8 cellular contexts compared by ENCODE assay signal in the genomic region with DNA sequence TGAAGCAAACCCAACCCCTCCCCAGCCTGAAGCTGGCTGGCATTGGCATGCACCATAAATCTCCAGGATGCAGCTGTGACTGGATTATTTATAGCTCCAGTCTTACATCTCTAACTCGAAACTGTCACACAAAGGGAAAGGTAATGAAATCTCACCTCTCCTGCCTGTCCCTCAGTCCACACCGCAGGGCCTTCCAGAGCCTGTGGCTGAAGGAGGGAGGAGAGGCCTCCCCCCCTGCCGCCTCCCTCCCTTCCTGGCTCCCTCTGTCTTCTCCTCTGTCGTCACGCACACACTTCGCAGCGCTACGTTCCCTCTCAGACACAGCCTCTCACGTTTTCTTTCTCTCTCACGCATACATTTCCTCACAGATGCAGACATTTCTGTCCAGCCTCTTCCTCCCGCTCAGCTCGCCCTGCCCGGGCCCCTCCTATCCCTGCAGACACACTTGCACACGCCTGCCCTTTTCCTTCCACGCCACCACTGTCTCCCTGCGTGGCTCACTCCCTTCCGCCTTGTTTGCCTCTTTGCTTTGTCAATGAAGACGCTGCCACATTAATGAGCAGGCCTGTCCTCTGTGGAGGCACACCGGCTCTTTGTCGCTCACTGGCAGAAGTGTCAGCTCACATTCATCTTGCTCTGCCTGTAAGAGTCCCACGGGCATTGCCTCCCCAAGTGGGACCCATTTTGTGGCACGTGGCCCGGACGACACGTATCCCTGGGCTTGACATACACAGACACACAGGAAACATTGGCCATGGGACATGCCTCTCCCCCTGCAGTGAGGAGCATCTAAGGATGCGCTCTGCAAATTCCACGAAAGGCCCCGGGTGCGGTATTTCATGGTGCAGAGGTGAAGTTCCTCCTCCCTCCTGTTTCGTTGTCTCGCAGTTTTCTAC. TPM values are rescaled to one million over a fixed set of nuclear protein-coding genes. Genes with fewer than 3 reads are reported as not detected.
DNase-seq lines count a peak whose midpoint lies in the region; ATAC-seq lines count a peak whose summit lies in the region.

No MANE protein-coding gene starts in this region.

- no peaks in the 10 kb centered on the region for H3K36me3 Mint-ChIP-seq in activated CD4-positive, alpha-beta T cell treated with anti-CD3 and anti-CD28 coated beads, Interleukin-2, amount 10 ng/mL, durations not matched to agents 7 days and 5 days (ENCODE audit: low read depth)
- no peaks in the 10 kb centered on the region for H3K36me3 Mint-ChIP-seq in activated naive CD8-positive, alpha-beta T cell treated with anti-CD3 and anti-CD28 coated beads for 36 hours

- no peaks in the 10 kb centered on the region for H3K36me3 ChIP-seq in thymus (ENCODE audit: control insufficient read depth, insufficient read depth)

- no peaks in the 10 kb centered on the region for H3K9me3 Mint-ChIP-seq in activated CD4-positive, alpha-beta T cell treated with anti-CD3 and anti-CD28 coated beads, Interleukin-2, amount 10 ng/mL, durations not matched to agents 7 days and 5 days
- H3K9me3 Mint-ChIP-seq in activated naive CD8-positive, alpha-beta T cell treated with anti-CD3 and anti-CD28 coated beads for 36 hours: no peaks in the 10 kb centered on the region

- ATAC-seq in GM19328 (IDR thresholded peaks at IDR 0.05; ENCODE audit: unreplicated experiment): no peak

- no peaks in the 10 kb centered on the region for H3K27me3 ChIP-seq in thymus (ENCODE audit: control insufficient read depth, insufficient read depth)

- peaks cover 24% of the 10 kb centered on the region for H3K4me1 Mint-ChIP-seq in activated CD4-positive, alpha-beta T cell treated with anti-CD3 and anti-CD28 coated beads, Interleukin-2, amount 10 ng/mL, durations not matched to agents 7 days and 5 days
- peaks cover 26% of the 10 kb centered on the region for H3K4me1 Mint-ChIP-seq in activated naive CD8-positive, alpha-beta T cell treated with anti-CD3 and anti-CD28 coated beads for 36 hours

- POLR2A ChIA-PET in activated CD4-positive, alpha-beta T cell treated with anti-CD3 and anti-CD28 coated beads, Interleukin-2, amount 10 ng/mL, durations not matched to agents 7 days and 5 days (lab: Charles Lee): interaction anchor here (0.6 kb wide), 1 partner anchor 39 kb away, joined by 3 read pairs; no protein-coding TSS in a partner anchor

- peak; percentile 39 for DNase-seq in activated CD4-positive, alpha-beta T cell treated with anti-CD3 and anti-CD28 coated beads, Interleukin-2, amount 10 ng/mL, durations not matched to agents 7 days and 5 days
- DNase-seq in activated CD4-positive, alpha-beta T cell treated with anti-CD3 and anti-CD28 coated beads, Interleukin-2, amount 50 U/mL, for 1 hour: no peak
- peak; percentile 63 for DNase-seq in NAMALWA (ENCODE audit: low spot score)
- DNase-seq in activated naive CD8-positive, alpha-beta T cell treated with anti-CD3 and anti-CD28 coated beads for 36 hours: no peak
- peak; percentile 97 for DNase-seq in left kidney (ENCODE audit: low read depth, low spot score)
- no peak for DNase-seq in GM19240 (ENCODE audit: insufficient read length, low spot score)

- 31% methylated on average over 31 of the region's 31 CpGs for WGBS in thymus

- H3K27ac ChIP-seq in thymus (ENCODE audit: low read depth): peak overlapping the region; percentile 74

- H3K4me1 ChIP-seq in thymus (ENCODE audit: control insufficient read depth, insufficient read depth, low read length): peaks cover 13% of the 10 kb centered on the region

- H3K27ac Mint-ChIP-seq in activated CD4-positive, alpha-beta T cell treated with anti-CD3 and anti-CD28 coated beads, Interleukin-2, amount 10 ng/mL, durations not matched to agents 7 days and 5 days: peak overlapping the region; percentile 85
- H3K27ac Mint-ChIP-seq in activated naive CD8-positive, alpha-beta T cell treated with anti-CD3 and anti-CD28 coated beads for 36 hours: peak overlapping the region; percentile 14

- H3K4me3 Mint-ChIP-seq in activated CD4-positive, alpha-beta T cell treated with anti-CD3 and anti-CD28 coated beads, Interleukin-2, amount 10 ng/mL, durations not matched to agents 7 days and 5 days: peak overlapping the region; percentile 23
- H3K4me3 Mint-ChIP-seq in activated naive CD8-positive, alpha-beta T cell treated with anti-CD3 and anti-CD28 coated beads for 36 hours: no peak overlapping the region

- peak overlapping the region; percentile 24 for H3K4me3 ChIP-seq in thymus (ENCODE audit: low read length)

- no peaks in the 10 kb centered on the region for H3K9me3 ChIP-seq in thymus (ENCODE audit: control insufficient read depth)

- H3K27me3 Mint-ChIP-seq in activated CD4-positive, alpha-beta T cell treated with anti-CD3 and anti-CD28 coated beads, Interleukin-2, amount 10 ng/mL, durations not matched to agents 7 days and 5 days: no peaks in the 10 kb centered on the region
- H3K27me3 Mint-ChIP-seq in activated naive CD8-positive, alpha-beta T cell treated with anti-CD3 and anti-CD28 coated beads for 36 hours: no peaks in the 10 kb centered on the region

- CTCF ChIA-PET in activated CD4-positive, alpha-beta T cell treated with anti-CD3 and anti-CD28 coated beads, Interleukin-2, amount 10 ng/mL, durations not matched to agents 7 days and 5 days (lab: Charles Lee): interaction anchor here (0.6 to 4.0 kb wide), 5 partner anchors 12 to 29 kb away, joined by 3 to 23 read pairs (median 4); no protein-coding TSS in a partner anchor

RNA-seq across cellular contexts. Expression of a gene that starts 27.9 kb away (rescaled TPM):
- 10 to 100 TPM; 26.0 to 29.9 TPM for total RNA-seq in activated CD4-positive, alpha-beta T cell treated with anti-CD3 and anti-CD28 coated beads, Interleukin-2, amount 10 ng/mL, durations not matched to agents 7 days and 5 days
- 10 to 100 TPM; 34.8 to 36.2 TPM for total RNA-seq in activated naive CD8-positive, alpha-beta T cell treated with anti-CD3 and anti-CD28 coated beads for 36 hours
- polyA plus RNA-seq in thymus: 13.3 TPM

Comparison
In these comparisons a context has a peak if more than half of its experiments do, and no peak if none do; other contexts are left out.
1. DNase-seq: peak in activated CD4-positive, alpha-beta T cell treated with anti-CD3 and anti-CD28 coated beads, Interleukin-2, amount 10 ng/mL, durations not matched to agents 7 days and 5 days (single experiment), NAMALWA (single experiment) and left kidney (single experiment); none in activated CD4-positive, alpha-beta T cell treated with anti-CD3 and anti-CD28 coated beads, Interleukin-2, amount 50 U/mL, for 1 hour (single experiment), activated naive CD8-positive, alpha-beta T cell treated with anti-CD3 and anti-CD28 coated beads for 36 hours (single experiment) and GM19240 (single experiment).